In genomic region chr11:102243399-102243884, GRCh38 we compare ENCODE assay signal across 30 cellular contexts.
"Had no signal": no experiment of that assay in that cellular context is flagged by ENCODE, and none has a peak within 500 bp of the region (broad histone marks: within the 10 kb centered on the region; RNA-seq: fewer than 3 reads in every experiment).

No MANE protein-coding gene starts in this region.

- H3K27ac ChIP-seq: hepatocyte, left lung, lower lobe of right lung, pancreas, prostate gland, testis, thyroid gland, transverse colon, upper lobe of left lung, vagina had no signal

- H3K4me3 ChIP-seq: hepatocyte, left lung, lower lobe of right lung, pancreas, prostate gland, sigmoid colon, testis, thyroid gland, transverse colon, upper lobe of left lung, vagina had no signal

- H3K4me1 ChIP-seq: pancreas, prostate gland, testis had no signal

- H2AFZ ChIP-seq: hepatocyte had no signal

- H3K27me3 ChIP-seq: hepatocyte, left lung, pancreas, sigmoid colon, testis, thyroid gland, transverse colon, upper lobe of left lung, vagina had no signal

- H3K79me2 ChIP-seq: hepatocyte had no signal

- H3K9me3 ChIP-seq: left lung, lower lobe of right lung, pancreas, prostate gland, sigmoid colon, testis, thyroid gland, transverse colon, upper lobe of left lung, vagina had no signal

- ATAC-seq: left colon; left lung; lower lobe of right lung; naive thymus-derived CD8-positive, alpha-beta T cell; pancreas; stimulated activated memory B cell treated with anti-CD40 and anti-IgM and Interleukin-4, amounts not matched to agents 10 μg/mL and 1 μg/mL and 100 μg/mL, for 72 hours; stimulated activated naive CD8-positive, alpha-beta T cell treated with anti-CD3 and anti-CD28 coated beads, Interleukin-15, amount 100 ng/mL, for 72 hours had no signal

- H3K36me3 ChIP-seq: left lung, lower lobe of right lung, pancreas, prostate gland, sigmoid colon, thyroid gland, transverse colon, upper lobe of left lung, vagina had no signal

- FAIRE-seq: islet of Langerhans, kidney, pancreas, small intestine had no signal

- H3K4me2 ChIP-seq: hepatocyte had no signal

- DNase-seq: immature natural killer cell; kidney; left colon; left lung; lower lobe of right lung; mammary epithelial cell; mesenchymal stem cell; naive thymus-derived CD8-positive, alpha-beta T cell; nucleus accumbens; pancreas; posterior cingulate gyrus; retina; right cardiac atrium; sigmoid colon; small intestine; stimulated activated CD4-positive, alpha-beta T cell treated with anti-CD3 and anti-CD28 coated beads, Interleukin-1b, Interleukin-23, amount 100 ng/mL, for 48 hours; stimulated activated CD4-positive, alpha-beta T cell treated with anti-CD3 and anti-CD28 coated beads, Interleukin-2, amount 100 ng/mL, for 48 hours; stimulated activated CD4-positive, alpha-beta T cell treated with anti-CD3 and anti-CD28 coated beads, Interleukin-4, amount 100 ng/mL, for 4 hours; stimulated activated CD8-positive, alpha-beta memory T cell treated with anti-CD3 and anti-CD28 coated beads, Interleukin-4, amount 100 ng/mL, for 48 hours; stimulated activated naive CD4-positive, alpha-beta T cell treated with Interleukin-2 at 50 U/mL for 16 hours; stimulated activated naive CD8-positive, alpha-beta T cell treated with anti-CD3 and anti-CD28 coated beads, Interleukin-15, amount 100 ng/mL, for 72 hours; testis; thyroid gland; transverse colon; upper lobe of left lung had no signal
